ENCODE assay signal across 19 cellular contexts in genomic region chr18:62766266-62766665, GRCh38. TPM values are rescaled to one million over a fixed set of nuclear protein-coding genes. Genes with fewer than 3 reads are reported as not detected.
A peak's percentile ranks its signal among the peaks of the same experiment; 100 is the strongest.
DNase-seq lines count a peak whose midpoint lies in the region; ATAC-seq, FAIRE-seq and TF ChIP-seq lines count a peak whose summit lies in the region.
"Had no signal": no experiment of that assay in that cellular context is flagged by ENCODE, and none has a peak within 500 bp of the region (broad histone marks: within the 10 kb centered on the region; RNA-seq: fewer than 3 reads in every experiment).

No MANE protein-coding gene starts in this region.

- TF ChIP-seq CTCF in endodermal cell (conservative IDR thresholded peaks at IDR 0.05) (no peak), nephron progenitor cell (IDR thresholded peaks at IDR 0.05) (no peak)

- no peaks in the 10 kb centered on the region for H3K9me3 Mint-ChIP-seq in endodermal cell
- no peaks in the 10 kb centered on the region for H3K9me3 Mint-ChIP-seq in nephron progenitor cell
- no peaks in the 10 kb centered on the region for H3K9me3 Mint-ChIP-seq in naive thymus-derived CD8-positive, alpha-beta T cell
- H3K9me3 Mint-ChIP-seq in activated naive CD8-positive, alpha-beta T cell treated with anti-CD3 and anti-CD28 coated beads, Interleukin-2, amount 50 U/mL, for 24 hours = no peaks in the 10 kb centered on the region

- POLR2A ChIA-PET in naive thymus-derived CD8-positive, alpha-beta T cell (lab: Charles Lee) = no interaction called here

- no peak overlapping the region for H3K27ac ChIP-seq in endodermal cell (ENCODE audit: low read depth, low read length)
- H3K27ac ChIP-seq: BLaER1 treated with 17β-estradiol and CSF1 and Interleukin-3, amounts not matched to agents 10 nM and 100 nM; RWPE1 had no signal

- H3K27ac Mint-ChIP-seq in endodermal cell (peak overlapping the region; percentile 75), nephron progenitor cell (peak overlapping the region; percentile 7)
- no peak overlapping the region for H3K27ac Mint-ChIP-seq in naive thymus-derived CD8-positive, alpha-beta T cell
- no peak overlapping the region for H3K27ac Mint-ChIP-seq in activated naive CD8-positive, alpha-beta T cell treated with anti-CD3 and anti-CD28 coated beads, Interleukin-2, amount 50 U/mL, for 24 hours
- H3K27ac Mint-ChIP-seq: IgD-negative memory B cell had no signal

- no peaks in the 10 kb centered on the region for H3K36me3 ChIP-seq in endodermal cell (ENCODE audit: control insufficient read depth, insufficient read depth, low read length)

- no peak for FAIRE-seq in GM12891 (lab: Jason Lieb, UNC)
- FAIRE-seq: A204.1, H54 had no signal

- H3K36me3 Mint-ChIP-seq in endodermal cell (ENCODE audit: low read depth) = peaks cover 2% of the 10 kb centered on the region
- peaks cover 29% of the 10 kb centered on the region for H3K36me3 Mint-ChIP-seq in nephron progenitor cell (ENCODE audit: low read depth)
- H3K36me3 Mint-ChIP-seq in naive thymus-derived CD8-positive, alpha-beta T cell = peaks cover 0 to 1% (median 0%) of the 10 kb centered on the region in 3 donors
- no peaks in the 10 kb centered on the region for H3K36me3 Mint-ChIP-seq in activated naive CD8-positive, alpha-beta T cell treated with anti-CD3 and anti-CD28 coated beads, Interleukin-2, amount 50 U/mL, for 24 hours (ENCODE audit: low read depth)
- H3K36me3 Mint-ChIP-seq: IgD-negative memory B cell had no signal

- no peak overlapping the region for H3K4me3 ChIP-seq in endodermal cell (ENCODE audit: low read length)
- H3K4me3 ChIP-seq: BLaER1 treated with 17β-estradiol and CSF1 and Interleukin-3, amounts not matched to agents 10 nM and 100 nM had no signal

- no peaks in the 10 kb centered on the region for H3K27me3 ChIP-seq in endodermal cell (ENCODE audit: control insufficient read depth, insufficient read depth, low read length, poor library complexity, severe bottlenecking)
- H3K27me3 ChIP-seq: BLaER1 treated with 17β-estradiol and CSF1 and Interleukin-3, amounts not matched to agents 10 nM and 100 nM had no signal

- DNase-seq in GM12891 (ENCODE audit: insufficient read length, low spot score) = no peak
- DNase-seq in NCI-H69 (lab: John Stamatoyannopoulos, UW) = peak; percentile 26
- DNase-seq in endodermal cell = peak; percentile 47
- DNase-seq in nephron progenitor cell = no peak
- DNase-seq in ureter (ENCODE audit: low spot score) = no peak
- DNase-seq in naive thymus-derived CD8-positive, alpha-beta T cell = no peak
- no peak for DNase-seq in activated naive CD8-positive, alpha-beta T cell treated with anti-CD3 and anti-CD28 coated beads, Interleukin-2, amount 50 U/mL, for 24 hours
- no peak for DNase-seq in activated effector memory CD4-positive, alpha-beta T cell treated with anti-CD3 and anti-CD28 coated beads, Interleukin-2, amount 50 U/mL, for 16 hours
- DNase-seq: GDM1, Kasumi-1, NCI-H1436, NCI-H2029, NCI-H2171 treated with DMSO at 0.1 percent for 48 hours, NCI-H774 had no signal

- peaks cover 4% of the 10 kb centered on the region for H3K4me1 ChIP-seq in endodermal cell (ENCODE audit: control insufficient read depth, insufficient read depth, low read length)

- H3K4me1 Mint-ChIP-seq in endodermal cell (peaks cover 20% of the 10 kb centered on the region), nephron progenitor cell (peaks cover 29% of the 10 kb centered on the region)
- peaks cover 0 to 16% (median 4%) of the 10 kb centered on the region in 4 donors for H3K4me1 Mint-ChIP-seq in naive thymus-derived CD8-positive, alpha-beta T cell
- peaks cover 22% of the 10 kb centered on the region for H3K4me1 Mint-ChIP-seq in activated naive CD8-positive, alpha-beta T cell treated with anti-CD3 and anti-CD28 coated beads, Interleukin-2, amount 50 U/mL, for 24 hours

- no peak for TF ChIP-seq POLR2A in GM12891 (IDR thresholded peaks at IDR 0.05; ENCODE audit: low read depth, low read length)

- no peak overlapping the region for H3K4me3 Mint-ChIP-seq in endodermal cell
- no peak overlapping the region for H3K4me3 Mint-ChIP-seq in nephron progenitor cell
- no peak overlapping the region for H3K4me3 Mint-ChIP-seq in naive thymus-derived CD8-positive, alpha-beta T cell
- H3K4me3 Mint-ChIP-seq in activated naive CD8-positive, alpha-beta T cell treated with anti-CD3 and anti-CD28 coated beads, Interleukin-2, amount 50 U/mL, for 24 hours = no peak overlapping the region

- H3K9me3 ChIP-seq in endodermal cell (ENCODE audit: control insufficient read depth, low read length) = no peaks in the 10 kb centered on the region

- H3K27me3 Mint-ChIP-seq in endodermal cell (ENCODE audit: insufficient read depth) (no peaks in the 10 kb centered on the region), nephron progenitor cell (ENCODE audit: low read depth, poor library complexity) (no peaks in the 10 kb centered on the region)
- no peaks in the 10 kb centered on the region for H3K27me3 Mint-ChIP-seq in naive thymus-derived CD8-positive, alpha-beta T cell
- H3K27me3 Mint-ChIP-seq in activated naive CD8-positive, alpha-beta T cell treated with anti-CD3 and anti-CD28 coated beads, Interleukin-2, amount 50 U/mL, for 24 hours = no peaks in the 10 kb centered on the region
- H3K27me3 Mint-ChIP-seq: IgD-negative memory B cell had no signal

- no peak for ATAC-seq in naive thymus-derived CD8-positive, alpha-beta T cell
- ATAC-seq in activated naive CD8-positive, alpha-beta T cell treated with anti-CD3 and anti-CD28 coated beads, Interleukin-2, amount 50 U/mL, for 24 hours = no peak

- 50 to 77% methylated on average over 1 to 3 of the region's 4 CpGs for WGBS in endodermal cell (ENCODE audit: insufficient coverage in 1 of 2, insufficient read length in 1 of 2), 2 experiments

- H3K9ac ChIP-seq in endodermal cell (ENCODE audit: extremely low read depth, low read length, poor library complexity, severe bottlenecking) = no peak overlapping the region
- H3K9ac ChIP-seq: BLaER1 treated with 17β-estradiol and CSF1 and Interleukin-3, amounts not matched to agents 10 nM and 100 nM had no signal

TF ChIP-seq in GM12891, 5 proteins besides CTCF, POLR2A, EP300 and RAD21:
- TF ChIP-seq PAX5 (IDR thresholded peaks at IDR 0.05; ENCODE audit: insufficient read depth, low read length, severe bottlenecking) (no peak), POU2F2 (IDR thresholded peaks at IDR 0.05; ENCODE audit: low read depth, low read length) (no peak), SPI1 (IDR thresholded peaks at IDR 0.05; ENCODE audit: low read depth, low read length) (peak; percentile 38; the same call in 1 of the 2 replicates)

RNA-seq across cellular contexts. Expression of gene PHLPP1, which starts 50.9 kb away (rescaled TPM):
- 4.2 TPM for polyA plus RNA-seq in GM12891 (2012; ENCODE audit: low read depth, missing spikeins)
- total RNA-seq in endodermal cell = 10 to 100 TPM; 19.8 to 28.1 TPM
- polyA plus RNA-seq in endodermal cell (2013, experiment 1 of 2) = 18.1 TPM
- polyA plus RNA-seq in endodermal cell (2013, experiment 2 of 2) = 16.0 TPM
- 42.0 TPM for total RNA-seq in ureter
- total RNA-seq in naive thymus-derived CD8-positive, alpha-beta T cell = 1 to 10 TPM; 8.0 to 9.4 TPM
- under 1 TPM; 0.17 to 0.44 (median 0.41) TPM for polyA plus RNA-seq in naive thymus-derived CD8-positive, alpha-beta T cell

Comparison
In these comparisons a context has a peak if more than half of its experiments do, and no peak if none do; other contexts are left out.
1. DNase-seq: peak in NCI-H69 (single experiment) and endodermal cell (single experiment); none in GM12891 (single experiment), nephron progenitor cell (single experiment), ureter (single experiment), naive thymus-derived CD8-positive, alpha-beta T cell (0 of 10), activated naive CD8-positive, alpha-beta T cell treated with anti-CD3 and anti-CD28 coated beads, Interleukin-2, amount 50 U/mL, for 24 hours (single experiment) and activated effector memory CD4-positive, alpha-beta T cell treated with anti-CD3 and anti-CD28 coated beads, Interleukin-2, amount 50 U/mL, for 16 hours (single experiment).
2. H3K27ac Mint-ChIP-seq: peak in endodermal cell (single experiment) and nephron progenitor cell (single experiment); none in naive thymus-derived CD8-positive, alpha-beta T cell (0 of 10) and activated naive CD8-positive, alpha-beta T cell treated with anti-CD3 and anti-CD28 coated beads, Interleukin-2, amount 50 U/mL, for 24 hours (single experiment).